In the genomic region with DNA sequence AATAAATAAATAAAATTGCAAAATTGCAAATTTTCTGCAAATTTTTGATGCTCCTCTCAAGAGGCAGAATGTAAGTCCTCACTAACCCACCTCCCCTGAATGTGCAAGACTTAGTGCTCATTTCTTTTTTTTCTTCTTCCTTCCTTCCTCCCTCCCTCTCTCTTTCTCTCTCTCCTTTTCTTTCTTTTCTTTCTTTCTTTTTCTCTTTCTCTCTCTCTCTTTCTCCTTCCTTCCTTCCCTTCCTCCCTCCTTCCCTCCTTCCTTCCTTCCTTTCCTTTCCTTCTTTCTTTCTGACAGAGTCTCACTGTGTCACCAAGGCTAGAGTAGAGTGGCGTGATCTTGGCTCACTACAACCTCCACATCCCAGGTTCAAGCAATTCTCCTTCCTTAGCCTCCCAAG, we compare ENCODE assay signal across 26 cellular contexts.
"Had no signal": no experiment of that assay in that cellular context is flagged by ENCODE, and none has a peak within 500 bp of the region (broad histone marks: within the 10 kb centered on the region; RNA-seq: fewer than 3 reads in every experiment).

No MANE protein-coding gene starts in this region.

- H3K4me3 Mint-ChIP-seq: naive thymus-derived CD4-positive, alpha-beta T cell; natural killer cell treated with Interleukin-12 subunit alpha and Interleukin-12 subunit beta and Interleukin-15 and Interleukin-18, amount 100 ng/mL, for 72 hours; stimulated activated naive CD8-positive, alpha-beta T cell treated with anti-CD3 and anti-CD28 coated beads, Interleukin-15, amount 100 ng/mL, for 72 hours had no signal

- H3K79me2 ChIP-seq: hepatocyte had no signal

- ATAC-seq: mucosa of descending colon; natural killer cell treated with Interleukin-12 subunit alpha and Interleukin-12 subunit beta and Interleukin-15 and Interleukin-18, amount 100 ng/mL, for 72 hours; pancreas; right cardiac atrium; sciatic nerve; stimulated activated naive CD8-positive, alpha-beta T cell treated with anti-CD3 and anti-CD28 coated beads, Interleukin-15, amount 100 ng/mL, for 72 hours had no signal

- H3K9me3 ChIP-seq: left ventricle myocardium inferior, mucosa of descending colon, pancreas, prostate gland, tibial nerve, upper lobe of left lung, vagina had no signal

- H2AFZ ChIP-seq: hepatocyte had no signal

- H3K36me3 Mint-ChIP-seq: natural killer cell treated with Interleukin-12 subunit alpha and Interleukin-12 subunit beta and Interleukin-15 and Interleukin-18, amount 100 ng/mL, for 72 hours had no signal

- DNase-seq: islet precursor cell; left ventricle myocardium inferior; midbrain; mucosa of descending colon; naive thymus-derived CD4-positive, alpha-beta T cell; nucleus accumbens; pancreas; posterior cingulate gyrus; retina; right cardiac atrium; stimulated activated CD4-positive, alpha-beta T cell treated with anti-CD3 and anti-CD28 coated beads, Interleukin-12 subunit alpha, Interleukin-12 subunit beta, amount 100 ng/mL, for 4 hours; stimulated activated CD4-positive, alpha-beta T cell treated with anti-CD3 and anti-CD28 coated beads, Interleukin-15, amount 100 ng/mL, for 24 hours; stimulated activated CD4-positive, alpha-beta T cell treated with anti-CD3 and anti-CD28 coated beads, Interleukin-2, amount 100 ng/mL, for 24 hours; stimulated activated CD4-positive, alpha-beta T cell treated with anti-CD3 and anti-CD28 coated beads, Interleukin-4, amount 100 ng/mL, for 1 hour; stimulated activated naive CD4-positive, alpha-beta T cell treated with Interleukin-2 at 50 U/mL for 16 hours; stimulated activated naive CD8-positive, alpha-beta T cell treated with anti-CD3 and anti-CD28 coated beads, Interleukin-15, amount 100 ng/mL, for 72 hours; substantia nigra; upper lobe of left lung had no signal

- H3K27me3 ChIP-seq: hepatocyte, pancreas, tibial nerve, upper lobe of left lung, vagina had no signal

- H3K4me1 Mint-ChIP-seq: stimulated activated naive CD8-positive, alpha-beta T cell treated with anti-CD3 and anti-CD28 coated beads, Interleukin-15, amount 100 ng/mL, for 72 hours had no signal

- H3K9me3 Mint-ChIP-seq: natural killer cell treated with Interleukin-12 subunit alpha and Interleukin-12 subunit beta and Interleukin-15 and Interleukin-18, amount 100 ng/mL, for 72 hours; stimulated activated naive CD8-positive, alpha-beta T cell treated with anti-CD3 and anti-CD28 coated beads, Interleukin-15, amount 100 ng/mL, for 72 hours had no signal

- H3K4me3 ChIP-seq: hepatocyte, left ventricle myocardium inferior, lung, mucosa of descending colon, pancreas, prostate gland, skin epidermis, tibial nerve, upper lobe of left lung, vagina had no signal

- H3K27ac ChIP-seq: hepatocyte, left ventricle myocardium inferior, pancreas, prostate gland, skin epidermis, tibial nerve, upper lobe of left lung, vagina had no signal

- H3K36me3 ChIP-seq: left ventricle myocardium inferior, pancreas, prostate gland, tibial nerve, upper lobe of left lung, vagina had no signal

- H3K4me1 ChIP-seq: left ventricle myocardium inferior, pancreas, prostate gland, tibial nerve, upper lobe of left lung, vagina had no signal

- H3K27me3 Mint-ChIP-seq: naive thymus-derived CD4-positive, alpha-beta T cell; natural killer cell treated with Interleukin-12 subunit alpha and Interleukin-12 subunit beta and Interleukin-15 and Interleukin-18, amount 100 ng/mL, for 72 hours; stimulated activated naive CD8-positive, alpha-beta T cell treated with anti-CD3 and anti-CD28 coated beads, Interleukin-15, amount 100 ng/mL, for 72 hours had no signal

- H3K4me2 ChIP-seq: hepatocyte had no signal

- H3K27ac Mint-ChIP-seq: naive thymus-derived CD4-positive, alpha-beta T cell; natural killer cell treated with Interleukin-12 subunit alpha and Interleukin-12 subunit beta and Interleukin-15 and Interleukin-18, amount 100 ng/mL, for 72 hours; stimulated activated naive CD8-positive, alpha-beta T cell treated with anti-CD3 and anti-CD28 coated beads, Interleukin-15, amount 100 ng/mL, for 72 hours had no signal
